In genomic region chr12:122137681-122138080, GRCh38 we compare ENCODE assay signal across 14 cellular contexts. TPM values are rescaled to one million over a fixed set of nuclear protein-coding genes. Genes with fewer than 3 reads are reported as not detected.
DNase-seq lines count a peak whose midpoint lies in the region; TF ChIP-seq lines count a peak whose summit lies in the region.
"Had no signal": no experiment of that assay in that cellular context is flagged by ENCODE, and none has a peak within 500 bp of the region (broad histone marks: within the 10 kb centered on the region; RNA-seq: fewer than 3 reads in every experiment).

No MANE protein-coding gene starts in this region.

- peak overlapping the region; percentile 0; the same call in 1 of the 2 replicates for H3K4me3 ChIP-seq in HUES64 (ENCODE audit: low read length)
- no peak overlapping the region for H3K4me3 ChIP-seq in SK-N-SH (ENCODE audit: low read depth in 2 of 2, low read length in 1 of 2)
- no peak overlapping the region for H3K4me3 ChIP-seq in tibial nerve
- H3K4me3 ChIP-seq: adrenal gland had no signal

- H3K9me3 ChIP-seq in HUES64 (ENCODE audit: insufficient read depth, low read depth, low read length) (peaks cover 16% of the 10 kb centered on the region), SK-N-SH (no peaks in the 10 kb centered on the region), tibial nerve (no peaks in the 10 kb centered on the region)
- H3K9me3 ChIP-seq: adrenal gland had no signal

- H3F3A ChIP-seq in SK-N-SH (replicated peaks; ENCODE audit: insufficient read depth): no peaks in the 10 kb centered on the region

- H3K27me3 ChIP-seq in HUES64 (ENCODE audit: insufficient read depth, low read length) (no peaks in the 10 kb centered on the region), SK-N-SH (ENCODE audit: insufficient read depth) (no peaks in the 10 kb centered on the region), tibial nerve (no peaks in the 10 kb centered on the region)
- H3K27me3 ChIP-seq: adrenal gland had no signal

- TF ChIP-seq RAD21 in SK-N-SH (IDR thresholded peaks at IDR 0.05; ENCODE audit: low read length): no peak

- peaks cover 25% of the 10 kb centered on the region for H3K36me3 Mint-ChIP-seq in osteocyte (ENCODE audit: unreplicated experiment)

- H3K36me3 ChIP-seq in HUES64 (ENCODE audit: insufficient read depth, low read length) (peaks cover 35% of the 10 kb centered on the region), SK-N-SH (replicated peaks in 1 of 2; ENCODE audit: control insufficient read depth in 1 of 2, insufficient read depth in 2 of 2, low read length in 1 of 2) (peaks cover 17 to 53% of the 10 kb centered on the region in 2 experiments), tibial nerve (peaks cover 0 to 98% (median 29%) of the 10 kb centered on the region in 3 donors)

- no peak overlapping the region for H3K4me3 Mint-ChIP-seq in osteocyte (ENCODE audit: unreplicated experiment)
- H3K4me3 Mint-ChIP-seq: memory B cell had no signal

- H3K4me1 Mint-ChIP-seq in osteocyte (ENCODE audit: unreplicated experiment): no peaks in the 10 kb centered on the region
- H3K4me1 Mint-ChIP-seq: memory B cell had no signal

- no peak for TF ChIP-seq CTCF in osteocyte (IDR thresholded peaks at IDR 0.05)
- TF ChIP-seq CTCF in SK-N-SH (IDR thresholded peaks at IDR 0.05): no peak
- TF ChIP-seq CTCF in tibial nerve (IDR thresholded peaks at IDR 0.05): no peak

- no peak overlapping the region for H3K27ac Mint-ChIP-seq in osteocyte (ENCODE audit: unreplicated experiment)
- H3K27ac Mint-ChIP-seq: memory B cell, progenitor cell of endocrine pancreas had no signal

- no peak for TF ChIP-seq POLR2A in tibial nerve (IDR thresholded peaks at IDR 0.05)

- peak; percentile 19 for DNase-seq in DMS53 treated with DMSO at 0.1 percent for 48 hours (lab: John Stamatoyannopoulos, UW; ENCODE audit: unreplicated experiment)
- peak; percentile 22 for DNase-seq in SW480 (ENCODE audit: low spot score)
- DNase-seq in left kidney (ENCODE audit: low read depth, low spot score): peak; percentile 70
- DNase-seq in activated CD4-positive, CD25-positive, alpha-beta regulatory T cell (lab: John Stamatoyannopoulos, UW): no peak
- no peak for DNase-seq in osteocyte (ENCODE audit: extremely low spot score, unreplicated experiment)
- no peak for DNase-seq in SK-N-SH
- no peak for DNase-seq in tibial nerve (ENCODE audit: low spot score in 2 of 2)
- DNase-seq: adrenal gland, HCEC 1CT, head of caudate nucleus, NCI-H524 had no signal

- WGBS in HUES64: 81% methylated on average over 11 of the region's 11 CpGs
- 96% methylated on average over 7 of the region's 11 CpGs for WGBS in SK-N-SH (ENCODE audit: low lambda C conversion rate)
- WGBS in tibial nerve, 2 donors: 58 to 83% methylated on average over 10 of the region's 11 CpGs

- no peaks in the 10 kb centered on the region for H3K4me1 ChIP-seq in HUES64 (ENCODE audit: insufficient read depth, low read length)
- H3K4me1 ChIP-seq in SK-N-SH (ENCODE audit: control insufficient read depth in 1 of 2, insufficient read depth in 2 of 2, low read depth in 1 of 2, low read length in 1 of 2): no peaks in the 10 kb centered on the region
- no peaks in the 10 kb centered on the region for H3K4me1 ChIP-seq in tibial nerve
- H3K4me1 ChIP-seq: adrenal gland had no signal

- H3K9me3 Mint-ChIP-seq in osteocyte (ENCODE audit: unreplicated experiment): no peaks in the 10 kb centered on the region
- H3K9me3 Mint-ChIP-seq: memory B cell had no signal

- H3K79me2 ChIP-seq in SK-N-SH (ENCODE audit: insufficient read depth): no peaks in the 10 kb centered on the region

- TF ChIP-seq EP300 in SK-N-SH (IDR thresholded peaks at IDR 0.05; ENCODE audit: borderline replicate concordance in 1 of 2, low read depth in 1 of 2, low read length in 1 of 2) (no peak), tibial nerve (IDR thresholded peaks at IDR 0.05) (no peak)

- H3K9me2 ChIP-seq in SK-N-SH: no peaks in the 10 kb centered on the region

- H4K20me1 ChIP-seq in SK-N-SH (ENCODE audit: insufficient read depth): no peaks in the 10 kb centered on the region

- H3K27me3 Mint-ChIP-seq in osteocyte (ENCODE audit: unreplicated experiment): no peaks in the 10 kb centered on the region
- H3K27me3 Mint-ChIP-seq: memory B cell, progenitor cell of endocrine pancreas had no signal

- H2AFZ ChIP-seq in SK-N-SH (ENCODE audit: low read depth): no peak overlapping the region

- H3K9ac ChIP-seq in HUES64 (ENCODE audit: low read depth, low read length): no peak overlapping the region
- H3K9ac ChIP-seq in SK-N-SH: no peak overlapping the region

- POLR2A ChIA-PET in SK-N-SH (lab: Yijun Ruan, JAX): no interaction called here

- H3K27ac ChIP-seq in HUES64 (ENCODE audit: low read depth, low read length) (no peak overlapping the region), SK-N-SH (ENCODE audit: low read depth in 2 of 2, low read length in 1 of 2) (no peak overlapping the region), tibial nerve (no peak overlapping the region)
- H3K27ac ChIP-seq: adrenal gland had no signal

- H3K4me2 ChIP-seq in SK-N-SH: no peak overlapping the region

- CTCF ChIA-PET in SK-N-SH (lab: Yijun Ruan, JAX): interaction anchor here (0.8 to 2.3 kb wide), 6 partner anchors 9 to 218 kb away, joined by 3 to 11 read pairs (median 5); no protein-coding TSS in a partner anchor

TF ChIP-seq in SK-N-SH, 30 proteins besides CTCF, POLR2A, EP300 and RAD21 (continues in another document):
- TF ChIP-seq, protein P1, sequence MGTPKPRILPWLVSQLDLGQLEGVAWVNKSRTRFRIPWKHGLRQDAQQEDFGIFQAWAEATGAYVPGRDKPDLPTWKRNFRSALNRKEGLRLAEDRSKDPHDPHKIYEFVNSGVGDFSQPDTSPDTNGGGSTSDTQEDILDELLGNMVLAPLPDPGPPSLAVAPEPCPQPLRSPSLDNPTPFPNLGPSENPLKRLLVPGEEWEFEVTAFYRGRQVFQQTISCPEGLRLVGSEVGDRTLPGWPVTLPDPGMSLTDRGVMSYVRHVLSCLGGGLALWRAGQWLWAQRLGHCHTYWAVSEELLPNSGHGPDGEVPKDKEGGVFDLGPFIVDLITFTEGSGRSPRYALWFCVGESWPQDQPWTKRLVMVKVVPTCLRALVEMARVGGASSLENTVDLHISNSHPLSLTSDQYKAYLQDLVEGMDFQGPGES (IDR thresholded peaks at IDR 0.05; ENCODE audit: low read depth, low read length): no peak
- TF ChIP-seq NRF1 (IDR thresholded peaks at IDR 0.05; ENCODE audit: low read depth, low read length): no peak
- TF ChIP-seq, protein P2, sequence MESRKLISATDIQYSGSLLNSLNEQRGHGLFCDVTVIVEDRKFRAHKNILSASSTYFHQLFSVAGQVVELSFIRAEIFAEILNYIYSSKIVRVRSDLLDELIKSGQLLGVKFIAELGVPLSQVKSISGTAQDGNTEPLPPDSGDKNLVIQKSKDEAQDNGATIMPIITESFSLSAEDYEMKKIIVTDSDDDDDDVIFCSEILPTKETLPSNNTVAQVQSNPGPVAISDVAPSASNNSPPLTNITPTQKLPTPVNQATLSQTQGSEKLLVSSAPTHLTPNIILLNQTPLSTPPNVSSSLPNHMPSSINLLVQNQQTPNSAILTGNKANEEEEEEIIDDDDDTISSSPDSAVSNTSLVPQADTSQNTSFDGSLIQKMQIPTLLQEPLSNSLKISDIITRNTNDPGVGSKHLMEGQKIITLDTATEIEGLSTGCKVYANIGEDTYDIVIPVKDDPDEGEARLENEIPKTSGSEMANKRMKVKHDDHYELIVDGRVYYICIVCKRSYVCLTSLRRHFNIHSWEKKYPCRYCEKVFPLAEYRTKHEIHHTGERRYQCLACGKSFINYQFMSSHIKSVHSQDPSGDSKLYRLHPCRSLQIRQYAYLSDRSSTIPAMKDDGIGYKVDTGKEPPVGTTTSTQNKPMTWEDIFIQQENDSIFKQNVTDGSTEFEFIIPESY (IDR thresholded peaks at IDR 0.05; ENCODE audit: borderline replicate concordance, low read depth): no peak
- no peak for TF ChIP-seq GABPA (IDR thresholded peaks at IDR 0.05; ENCODE audit: low read depth)
- TF ChIP-seq, protein P3, sequence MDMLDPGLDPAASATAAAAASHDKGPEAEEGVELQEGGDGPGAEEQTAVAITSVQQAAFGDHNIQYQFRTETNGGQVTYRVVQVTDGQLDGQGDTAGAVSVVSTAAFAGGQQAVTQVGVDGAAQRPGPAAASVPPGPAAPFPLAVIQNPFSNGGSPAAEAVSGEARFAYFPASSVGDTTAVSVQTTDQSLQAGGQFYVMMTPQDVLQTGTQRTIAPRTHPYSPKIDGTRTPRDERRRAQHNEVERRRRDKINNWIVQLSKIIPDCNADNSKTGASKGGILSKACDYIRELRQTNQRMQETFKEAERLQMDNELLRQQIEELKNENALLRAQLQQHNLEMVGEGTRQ (IDR thresholded peaks at IDR 0.05; ENCODE audit: borderline replicate concordance, low read depth, low read length): no peak

RNA-seq across cellular contexts. Expression of gene IL31, which starts 36.3 kb away (rescaled TPM):
- not detected for polyA plus RNA-seq in HUES64 (2013, experiment 1 of 2)
- not detected for polyA plus RNA-seq in HUES64 (2013, experiment 2 of 2)
- total RNA-seq in osteocyte (not detected in 2 replicates), tibial nerve (not detected)
- polyA plus RNA-seq in SK-N-SH (2012; rRNA removed): not detected in 2 replicates
- not detected in 2 replicates for polyA plus RNA-seq in SK-N-SH (2012; cell fraction: cytosol; rRNA removed)
- not detected in 2 replicates for polyA plus RNA-seq in SK-N-SH (2012; cell fraction: nucleus; rRNA removed)
- total RNA-seq: adrenal gland, progenitor cell of endocrine pancreas had no signal
- polyA plus RNA-seq: adrenal gland had no signal

RNA-seq across cellular contexts. Expression of gene LRRC43, which starts 45.2 kb away (rescaled TPM):
- polyA plus RNA-seq in HUES64 (2013, experiment 1 of 2): not detected
- polyA plus RNA-seq in HUES64 (2013, experiment 2 of 2): 0.38 TPM
- total RNA-seq in osteocyte (1.0 and 2.0 TPM in 2 replicates), tibial nerve (1 to 10 TPM in 1 of 4 donors, not detected in 3; 1.3 TPM)
- 0.94 and 1.4 TPM in 2 replicates for polyA plus RNA-seq in SK-N-SH (2012; rRNA removed)
- 0.50 and 0.59 TPM in 2 replicates for polyA plus RNA-seq in SK-N-SH (2012; cell fraction: cytosol; rRNA removed)
- 1.5 and 1.7 TPM in 2 replicates for polyA plus RNA-seq in SK-N-SH (2012; cell fraction: nucleus; rRNA removed)

RNA-seq across cellular contexts. Expression of gene MLXIP, which starts 59.1 kb away (rescaled TPM):
- polyA plus RNA-seq in HUES64 (2013, experiment 1 of 2): 14.5 TPM
- polyA plus RNA-seq in HUES64 (2013, experiment 2 of 2): 17.6 TPM
- total RNA-seq in osteocyte: 51.8 and 54.5 TPM in 2 replicates
- 6.8 and 11.0 TPM in 2 replicates for polyA plus RNA-seq in SK-N-SH (2012; rRNA removed)
- polyA plus RNA-seq in SK-N-SH (2012; cell fraction: cytosol; rRNA removed): 6.8 and 9.2 TPM in 2 replicates
- polyA plus RNA-seq in SK-N-SH (2012; cell fraction: nucleus; rRNA removed): 42.6 and 43.4 TPM in 2 replicates
- total RNA-seq in tibial nerve: 10 to 100 TPM; 22.1 to 57.0 (median 27.1) TPM

Comparison
In these comparisons a context has a peak if more than half of its experiments do, and no peak if none do; other contexts are left out.
1. DNase-seq: peak in DMS53 treated with DMSO at 0.1 percent for 48 hours (single experiment), SW480 (single experiment) and left kidney (single experiment); none in activated CD4-positive, CD25-positive, alpha-beta regulatory T cell (0 of 4), osteocyte (single experiment), SK-N-SH (single experiment) and tibial nerve (0 of 2).